ENCODE assay signal across 26 cellular contexts in the genomic region with DNA sequence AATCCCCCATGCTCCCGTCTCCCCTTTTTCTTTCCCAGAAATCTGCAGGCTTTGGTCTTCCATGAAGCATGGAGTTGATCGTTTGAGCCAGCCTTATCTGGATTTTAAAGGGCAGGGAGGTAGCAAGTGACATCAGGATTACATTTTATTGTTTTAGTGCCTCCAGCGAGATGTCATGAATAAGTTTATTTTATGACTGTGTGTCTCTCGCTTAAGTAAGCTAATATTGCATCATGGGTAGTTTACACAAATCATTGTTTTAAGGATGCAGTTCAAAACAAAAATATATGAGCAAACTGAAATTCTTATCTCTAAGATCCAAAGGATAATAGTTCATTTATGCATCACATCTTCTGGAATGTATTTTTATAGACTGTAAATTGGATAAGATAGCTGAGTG. TPM values are rescaled to one million over a fixed set of nuclear protein-coding genes. Genes with fewer than 3 reads are reported as not detected.
DNase-seq lines count a peak whose midpoint lies in the region; ATAC-seq and TF ChIP-seq lines count a peak whose summit lies in the region.
"Had no signal": no experiment of that assay in that cellular context is flagged by ENCODE, and none has a peak within 500 bp of the region (broad histone marks: within the 10 kb centered on the region; RNA-seq: fewer than 3 reads in every experiment).

No MANE protein-coding gene starts in this region.

- H3K4me1 Mint-ChIP-seq in HFFc6 (ENCODE audit: low read depth) (peaks cover 17% of the 10 kb centered on the region), Calu3 (ENCODE audit: low read depth, unreplicated experiment) (no peaks in the 10 kb centered on the region)
- H3K4me1 Mint-ChIP-seq: endodermal cell, neural crest cell, T-cell had no signal

- H3K9me3 Mint-ChIP-seq in HFFc6 (no peaks in the 10 kb centered on the region), Calu3 (ENCODE audit: low read depth, unreplicated experiment) (no peaks in the 10 kb centered on the region)
- H3K9me3 Mint-ChIP-seq: activated T-cell treated with anti-CD3 and anti-CD28 coated beads, Interleukin-2, amount 50 U/mL, for 4 hours; CD4-positive, alpha-beta T cell; endodermal cell; neural crest cell; stimulated activated naive CD8-positive, alpha-beta T cell treated with anti-CD3 and anti-CD28 coated beads, Interleukin-15, Interleukin-2, amounts not matched to agents 100 ng/mL and 50 ng/mL, for 24 hours; T-cell had no signal

- no peaks in the 10 kb centered on the region for H3K36me3 Mint-ChIP-seq in HFFc6 (ENCODE audit: low read depth)
- no peaks in the 10 kb centered on the region for H3K36me3 Mint-ChIP-seq in Calu3 (ENCODE audit: insufficient read depth, unreplicated experiment)
- H3K36me3 Mint-ChIP-seq: T-cell had no signal

- H3K27ac Mint-ChIP-seq in HFFc6 (no peak overlapping the region), Calu3 (ENCODE audit: unreplicated experiment) (no peak overlapping the region)
- H3K27ac Mint-ChIP-seq: CD4-positive, alpha-beta T cell; endodermal cell; stimulated activated naive CD8-positive, alpha-beta T cell treated with anti-CD3 and anti-CD28 coated beads, Interleukin-15, Interleukin-2, amounts not matched to agents 100 ng/mL and 50 ng/mL, for 24 hours; T-cell had no signal

- ATAC-seq in HG03097 (IDR thresholded peaks at IDR 0.05; ENCODE audit: low FRiP score, unreplicated experiment) = no peak
- ATAC-seq: activated T-cell treated with anti-CD3 and anti-CD28 coated beads, Interleukin-2, amount 50 U/mL, for 4 hours; Panc1; T-cell had no signal

- H3K27me3 Mint-ChIP-seq in HFFc6 (ENCODE audit: insufficient read depth) (peaks cover 36% of the 10 kb centered on the region), Calu3 (ENCODE audit: unreplicated experiment) (peaks cover 33% of the 10 kb centered on the region)
- H3K27me3 Mint-ChIP-seq: CD4-positive, alpha-beta T cell; T-cell had no signal

- DNase-seq in COLO829 (ENCODE audit: low spot score) (peak; percentile 16), HFFc6 (peak; percentile 74), left kidney (ENCODE audit: low read depth, low spot score) (peak; percentile 4), Calu3 (no peak)
- no peak for DNase-seq in central memory CD4-positive, alpha-beta T cell
- DNase-seq: activated naive CD4-positive, alpha-beta T cell treated with Interleukin-2 at 50 U/mL for 16 hours; activated T-cell treated with anti-CD3 and anti-CD28 coated beads, Interleukin-2, amount 50 U/mL, for 4 hours; CD4-positive, alpha-beta T cell; endodermal cell; kidney; NCI-H2081 treated with DMSO at 0.1 percent for 48 hours; NCI-H446 treated with DMSO at 0.1 percent for 48 hours; NK-92 treated with Interleukin-12 subunit alpha and Interleukin-12 subunit beta, amount 100 ng/mL, for 24 hours; posterior cingulate gyrus; sigmoid colon; T-cell; thyroid gland had no signal

- no TSS peak for BruUV-seq in Calu3 (replicated peaks; lab: Mats Ljungman, UMichigan)

- TF ChIP-seq CTCF in HFFc6 (IDR thresholded peaks at IDR 0.05) = no peak
- no peak for TF ChIP-seq CTCF in VCaP (conservative IDR thresholded peaks at IDR 0.05)
- TF ChIP-seq CTCF in Calu3 (IDR thresholded peaks at IDR 0.05; ENCODE audit: unreplicated experiment) = no peak

- CTCF ChIA-PET in Calu3 (lab: Charles Lee) = no interaction called here

- intact Hi-C loops in Calu3 (cut with micrococcal nuclease; ENCODE audit: unreplicated experiment) = loop anchor here (10.0 kb wide), 1 partner anchor 46 kb away; a partner anchor contains a TSS

- H3K27ac ChIP-seq in VCaP = peak overlapping the region; percentile 54
- H3K27ac ChIP-seq: cardiac muscle cell, sigmoid colon, thyroid gland had no signal

- H3K4me3 Mint-ChIP-seq in HFFc6 (no peak overlapping the region), Calu3 (ENCODE audit: low read depth, unreplicated experiment) (no peak overlapping the region)
- H3K4me3 Mint-ChIP-seq: activated T-cell treated with anti-CD3 and anti-CD28 coated beads, Interleukin-2, amount 50 U/mL, for 4 hours; CD4-positive, alpha-beta T cell; endodermal cell; neural crest cell; stimulated activated naive CD8-positive, alpha-beta T cell treated with anti-CD3 and anti-CD28 coated beads, Interleukin-15, Interleukin-2, amounts not matched to agents 100 ng/mL and 50 ng/mL, for 24 hours; T-cell had no signal

RNA-seq across cellular contexts. Expression of a gene that starts 50.7 kb away (rescaled TPM):
- not detected for total RNA-seq in HFFc6 (2021; fragmentation: NEBNext Ultra II Directional; extraction: Animal tissue kit (Norgen Biotek cat#: 25700))
- total RNA-seq in Calu3 (2022) = not detected in 2 replicates
- total RNA-seq: cardiac muscle cell, endodermal cell, fibroblast of lung, glomerular endothelial cell, H4, neural crest cell had no signal

Comparison
In these comparisons a context has a peak if more than half of its experiments do, and no peak if none do; other contexts are left out.
1. DNase-seq: peak in COLO829 (single experiment), HFFc6 (single experiment) and left kidney (single experiment); none in central memory CD4-positive, alpha-beta T cell (single experiment) and Calu3 (single experiment).